ENCODE assay signal across 10 cellular contexts in genomic region chr3:140186421-140186920, GRCh38.
DNase-seq lines count a peak whose midpoint lies in the region; ATAC-seq and TF ChIP-seq lines count a peak whose summit lies in the region.
"Had no signal": no experiment of that assay in that cellular context is flagged by ENCODE, and none has a peak within 500 bp of the region (broad histone marks: within the 10 kb centered on the region; RNA-seq: fewer than 3 reads in every experiment).

No MANE protein-coding gene starts in this region.

- no peak for TF ChIP-seq CTCF in A673 (conservative IDR thresholded peaks at IDR 0.05; ENCODE audit: low read depth, low read length)
- TF ChIP-seq CTCF in astrocyte of the spinal cord (IDR thresholded peaks at IDR 0.05; ENCODE audit: low read depth, low read length), result no peak
- no peak for TF ChIP-seq CTCF in kidney epithelial cell (IDR thresholded peaks at IDR 0.05; ENCODE audit: insufficient read depth, low read length, poor library complexity, severe bottlenecking)
- TF ChIP-seq CTCF in GM13977 (IDR thresholded peaks at IDR 0.05; ENCODE audit: extremely low read depth, insufficient read depth, missing control alignments), result no peak

- CTCF ChIA-PET in A673 (lab: Charles Lee), result no interaction called here

- DNase-seq in A673 (ENCODE audit: low spot score) (peak; percentile 39), NCI-H146 treated with DMSO at 0.1 percent for 48 hours (lab: John Stamatoyannopoulos, UW; ENCODE audit: unreplicated experiment) (peak; percentile 76), astrocyte of the spinal cord (ENCODE audit: low read depth, low spot score) (peak; percentile 89), kidney epithelial cell (ENCODE audit: low read depth) (peak; percentile 64), CD1c-positive myeloid dendritic cell (ENCODE audit: extremely low spot score) (no peak), GM13977 (ENCODE audit: low spot score) (no peak)
- DNase-seq in stimulated activated CD4-positive, alpha-beta T cell treated with anti-CD3 and anti-CD28 coated beads, Interleukin-4, amount 100 ng/mL, for 24 hours, result no peak

- H3K27ac ChIP-seq in A673 (ENCODE audit: low read depth, low read length, poor library complexity, severe bottlenecking), result no peak overlapping the region
- H3K27ac ChIP-seq: BLaER1, SJSA1 had no signal

- H3K27me3 ChIP-seq in A673 (replicated peaks; ENCODE audit: insufficient read depth, low read depth, low read length, poor library complexity) (no peaks in the 10 kb centered on the region), kidney epithelial cell (ENCODE audit: control insufficient read depth, insufficient read depth, low read length) (no peaks in the 10 kb centered on the region)
- H3K27me3 ChIP-seq: BLaER1, SJSA1 had no signal

- BruUV-seq in A673 (replicated peaks; lab: Mats Ljungman, UMichigan), result no TSS peak

- intact Hi-C loops in A673 (cut with micrococcal nuclease; ENCODE audit: unreplicated experiment), result no loop called here

- no peaks in the 10 kb centered on the region for H3K4me1 ChIP-seq in A673 (ENCODE audit: insufficient read depth, low read length, poor library complexity, severe bottlenecking)
- H3K4me1 ChIP-seq: BLaER1, SJSA1 had no signal

- in situ Hi-C loops in astrocyte of the spinal cord (cut with HindIII; ENCODE audit: low sequenced_read_pairs) (no loop called here), GM13977 (cut with MboI; ENCODE audit: low pct_unique_long_range_greater_than_20kb, low sequenced_read_pairs, unreplicated experiment) (no loop called here)

- ATAC-seq in GM18909 (IDR thresholded peaks at IDR 0.05; ENCODE audit: poor library complexity, unreplicated experiment), result no peak

- H3K36me3 ChIP-seq in A673 (ENCODE audit: insufficient read depth, low read length, poor library complexity, severe bottlenecking) (no peaks in the 10 kb centered on the region), kidney epithelial cell (ENCODE audit: control insufficient read depth, insufficient read depth, low read length) (no peaks in the 10 kb centered on the region)
- H3K36me3 ChIP-seq: BLaER1, SJSA1 had no signal

- H3K9me3 ChIP-seq in A673 (ENCODE audit: low read depth, low read length, poor library complexity, severe bottlenecking), result no peaks in the 10 kb centered on the region
- H3K9me3 ChIP-seq: BLaER1, SJSA1 had no signal

- POLR2A ChIA-PET in A673 (lab: Charles Lee; ENCODE audit: low non-redundant PET), result no interaction called here

- H3K4me3 ChIP-seq in A673 (ENCODE audit: low read depth, low read length, poor library complexity, severe bottlenecking), result no peak overlapping the region
- H3K4me3 ChIP-seq in astrocyte of the spinal cord (ENCODE audit: low read depth, low read length), result no peak overlapping the region
- H3K4me3 ChIP-seq in kidney epithelial cell (ENCODE audit: low read depth, low read length), result no peak overlapping the region
- H3K4me3 ChIP-seq: BLaER1, SJSA1 had no signal

Comparison
In these comparisons a context has a peak if more than half of its experiments do, and no peak if none do; other contexts are left out.
1. DNase-seq: peak in A673 (single experiment), NCI-H146 treated with DMSO at 0.1 percent for 48 hours (single experiment), astrocyte of the spinal cord (single experiment) and kidney epithelial cell (single experiment); none in CD1c-positive myeloid dendritic cell (single experiment), GM13977 (single experiment) and stimulated activated CD4-positive, alpha-beta T cell treated with anti-CD3 and anti-CD28 coated beads, Interleukin-4, amount 100 ng/mL, for 24 hours (single experiment).